ENCODE assay signal across 6 cellular contexts in the genomic region with DNA sequence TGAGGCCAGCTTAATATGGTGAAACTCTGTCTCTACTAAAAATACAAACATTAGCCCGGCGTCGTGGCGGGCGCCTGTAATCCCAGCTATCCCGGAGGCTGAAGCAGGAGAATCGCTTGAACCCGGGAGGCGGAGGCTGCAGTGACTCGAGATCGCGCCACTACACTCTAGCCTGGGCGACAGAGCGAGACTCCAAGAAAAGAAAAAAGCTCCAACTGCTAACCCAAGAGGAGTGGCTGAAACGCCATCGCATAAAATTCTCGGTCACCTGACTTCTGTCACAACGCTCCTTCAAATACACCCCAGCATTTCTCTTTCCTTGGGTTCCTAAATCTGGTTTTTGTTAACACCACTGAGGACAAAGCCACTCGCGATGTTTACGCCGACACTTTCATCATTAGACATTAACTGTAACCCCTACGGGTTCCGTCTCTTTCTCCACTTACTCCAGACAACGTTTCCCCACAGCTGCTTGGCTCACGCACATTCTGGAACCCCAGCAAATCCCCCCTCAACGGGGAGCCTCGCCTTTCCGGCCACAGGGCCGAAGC. TPM values are rescaled to one million over a fixed set of nuclear protein-coding genes. Genes with fewer than 3 reads are reported as not detected.
A peak's percentile ranks its signal among the peaks of the same experiment; 100 is the strongest.
DNase-seq lines count a peak whose midpoint lies in the region; ATAC-seq and TF ChIP-seq lines count a peak whose summit lies in the region.

No MANE protein-coding gene starts in this region.

- DNase-seq in ACHN (peak; percentile 52), hepatocyte (ENCODE audit: low spot score) (peak; percentile 32), thoracic aorta (ENCODE audit: low spot score) (no peak), foreskin melanocyte (no peak)

- no peak for TF ChIP-seq CTCF in hepatocyte (IDR thresholded peaks at IDR 0.05; ENCODE audit: poor library complexity)
- TF ChIP-seq CTCF in thoracic aorta (IDR thresholded peaks at IDR 0.05): no peak

- no peaks in the 10 kb centered on the region for H3K9me2 ChIP-seq in hepatocyte (replicated peaks; ENCODE audit: insufficient read depth)

- WGBS in hepatocyte (ENCODE audit: low lambda C conversion rate, missing lambda C conversion rate): under 1% methylated on average over 30 of the region's 30 CpGs

- H3K4me3 ChIP-seq in hepatocyte (peak overlapping the region; percentile 83), thoracic aorta (peak overlapping the region; percentile 79)

- H3K9me3 ChIP-seq in hepatocyte (ENCODE audit: low read depth): no peaks in the 10 kb centered on the region
- H3K9me3 ChIP-seq in thoracic aorta: no peaks in the 10 kb centered on the region

- H4K20me1 ChIP-seq in hepatocyte (ENCODE audit: insufficient read depth, poor library complexity, severe bottlenecking): peaks cover 48% of the 10 kb centered on the region

- H3K27ac ChIP-seq in hepatocyte (peak overlapping the region; percentile 100), thoracic aorta (peak overlapping the region; percentile 97 to 100)

- peak; percentile 10 for ATAC-seq in GM21390 (IDR thresholded peaks at IDR 0.05; ENCODE audit: unreplicated experiment)
- peak; percentile 15 for ATAC-seq in SK-N-SH treated with all-trans-retinoic acid at 6 μM for 48 hours
- no peak for ATAC-seq in thoracic aorta (ENCODE audit: insufficient number of reproducible peaks, low FRiP score, low read depth)

- H3K27me3 ChIP-seq in hepatocyte (no peaks in the 10 kb centered on the region), thoracic aorta (replicated peaks; ENCODE audit: insufficient read depth) (no peaks in the 10 kb centered on the region)

- peak overlapping the region; percentile 48 for H2AFZ ChIP-seq in hepatocyte

- peak overlapping the region; percentile 90 for H3K4me2 ChIP-seq in hepatocyte

- H3K36me3 ChIP-seq in hepatocyte (replicated peaks; ENCODE audit: insufficient read depth, low read depth) (peaks cover 9% of the 10 kb centered on the region), thoracic aorta (peaks cover 8% of the 10 kb centered on the region)

- in situ Hi-C loops in ACHN (cut with HindIII; ENCODE audit: low pct_ligation_motif_present, low pct_unique_long_range_greater_than_20kb, low sequenced_read_pairs): no loop called here

- H3K4me1 ChIP-seq in hepatocyte (ENCODE audit: insufficient read depth) (peaks cover 7% of the 10 kb centered on the region), thoracic aorta (ENCODE audit: control insufficient read depth in 1 of 2, low read depth in 2 of 2) (peaks cover 25 to 45% of the 10 kb centered on the region in 2 donors)

- H3K79me2 ChIP-seq in hepatocyte: peaks cover 56% of the 10 kb centered on the region

TF ChIP-seq in SK-N-SH treated with all-trans-retinoic acid at 6 μM for 48 hours, 23 proteins besides CTCF, POLR2A, EP300 and RAD21:
- TF ChIP-seq, protein P1, sequence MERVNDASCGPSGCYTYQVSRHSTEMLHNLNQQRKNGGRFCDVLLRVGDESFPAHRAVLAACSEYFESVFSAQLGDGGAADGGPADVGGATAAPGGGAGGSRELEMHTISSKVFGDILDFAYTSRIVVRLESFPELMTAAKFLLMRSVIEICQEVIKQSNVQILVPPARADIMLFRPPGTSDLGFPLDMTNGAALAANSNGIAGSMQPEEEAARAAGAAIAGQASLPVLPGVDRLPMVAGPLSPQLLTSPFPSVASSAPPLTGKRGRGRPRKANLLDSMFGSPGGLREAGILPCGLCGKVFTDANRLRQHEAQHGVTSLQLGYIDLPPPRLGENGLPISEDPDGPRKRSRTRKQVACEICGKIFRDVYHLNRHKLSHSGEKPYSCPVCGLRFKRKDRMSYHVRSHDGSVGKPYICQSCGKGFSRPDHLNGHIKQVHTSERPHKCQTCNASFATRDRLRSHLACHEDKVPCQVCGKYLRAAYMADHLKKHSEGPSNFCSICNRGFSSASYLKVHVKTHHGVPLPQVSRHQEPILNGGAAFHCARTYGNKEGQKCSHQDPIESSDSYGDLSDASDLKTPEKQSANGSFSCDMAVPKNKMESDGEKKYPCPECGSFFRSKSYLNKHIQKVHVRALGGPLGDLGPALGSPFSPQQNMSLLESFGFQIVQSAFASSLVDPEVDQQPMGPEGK (CRISPR knock-in tag; IDR thresholded peaks at IDR 0.05; ENCODE audit: borderline replicate concordance): no peak
- no peak for TF ChIP-seq TOX (CRISPR knock-in tag; IDR thresholded peaks at IDR 0.05; ENCODE audit: borderline replicate concordance)
- TF ChIP-seq, protein P2, sequence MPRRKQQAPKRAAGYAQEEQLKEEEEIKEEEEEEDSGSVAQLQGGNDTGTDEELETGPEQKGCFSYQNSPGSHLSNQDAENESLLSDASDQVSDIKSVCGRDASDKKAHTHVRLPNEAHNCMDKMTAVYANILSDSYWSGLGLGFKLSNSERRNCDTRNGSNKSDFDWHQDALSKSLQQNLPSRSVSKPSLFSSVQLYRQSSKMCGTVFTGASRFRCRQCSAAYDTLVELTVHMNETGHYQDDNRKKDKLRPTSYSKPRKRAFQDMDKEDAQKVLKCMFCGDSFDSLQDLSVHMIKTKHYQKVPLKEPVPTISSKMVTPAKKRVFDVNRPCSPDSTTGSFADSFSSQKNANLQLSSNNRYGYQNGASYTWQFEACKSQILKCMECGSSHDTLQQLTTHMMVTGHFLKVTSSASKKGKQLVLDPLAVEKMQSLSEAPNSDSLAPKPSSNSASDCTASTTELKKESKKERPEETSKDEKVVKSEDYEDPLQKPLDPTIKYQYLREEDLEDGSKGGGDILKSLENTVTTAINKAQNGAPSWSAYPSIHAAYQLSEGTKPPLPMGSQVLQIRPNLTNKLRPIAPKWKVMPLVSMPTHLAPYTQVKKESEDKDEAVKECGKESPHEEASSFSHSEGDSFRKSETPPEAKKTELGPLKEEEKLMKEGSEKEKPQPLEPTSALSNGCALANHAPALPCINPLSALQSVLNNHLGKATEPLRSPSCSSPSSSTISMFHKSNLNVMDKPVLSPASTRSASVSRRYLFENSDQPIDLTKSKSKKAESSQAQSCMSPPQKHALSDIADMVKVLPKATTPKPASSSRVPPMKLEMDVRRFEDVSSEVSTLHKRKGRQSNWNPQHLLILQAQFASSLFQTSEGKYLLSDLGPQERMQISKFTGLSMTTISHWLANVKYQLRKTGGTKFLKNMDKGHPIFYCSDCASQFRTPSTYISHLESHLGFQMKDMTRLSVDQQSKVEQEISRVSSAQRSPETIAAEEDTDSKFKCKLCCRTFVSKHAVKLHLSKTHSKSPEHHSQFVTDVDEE (CRISPR knock-in tag; IDR thresholded peaks at IDR 0.05): no peak
- no peak for TF ChIP-seq ZFP3 (CRISPR knock-in tag; IDR thresholded peaks at IDR 0.05)
- TF ChIP-seq GLIS3 (CRISPR knock-in tag; IDR thresholded peaks at IDR 0.05): no peak
- TF ChIP-seq ESRRG (CRISPR knock-in tag; IDR thresholded peaks at IDR 0.05): no peak
- TF ChIP-seq, protein P3, sequence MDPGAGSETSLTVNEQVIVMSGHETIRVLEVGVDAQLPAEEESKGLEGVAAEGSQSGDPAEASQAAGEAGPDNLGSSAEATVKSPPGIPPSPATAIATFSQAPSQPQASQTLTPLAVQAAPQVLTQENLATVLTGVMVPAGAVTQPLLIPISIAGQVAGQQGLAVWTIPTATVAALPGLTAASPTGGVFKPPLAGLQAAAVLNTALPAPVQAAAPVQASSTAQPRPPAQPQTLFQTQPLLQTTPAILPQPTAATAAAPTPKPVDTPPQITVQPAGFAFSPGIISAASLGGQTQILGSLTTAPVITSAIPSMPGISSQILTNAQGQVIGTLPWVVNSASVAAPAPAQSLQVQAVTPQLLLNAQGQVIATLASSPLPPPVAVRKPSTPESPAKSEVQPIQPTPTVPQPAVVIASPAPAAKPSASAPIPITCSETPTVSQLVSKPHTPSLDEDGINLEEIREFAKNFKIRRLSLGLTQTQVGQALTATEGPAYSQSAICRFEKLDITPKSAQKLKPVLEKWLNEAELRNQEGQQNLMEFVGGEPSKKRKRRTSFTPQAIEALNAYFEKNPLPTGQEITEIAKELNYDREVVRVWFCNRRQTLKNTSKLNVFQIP (CRISPR knock-in tag; IDR thresholded peaks at IDR 0.05; ENCODE audit: borderline replicate concordance, low read depth): no peak
- no peak for TF ChIP-seq TCF4 (CRISPR knock-in tag; IDR thresholded peaks at IDR 0.05; ENCODE audit: borderline replicate concordance)

RNA-seq across cellular contexts. Expression of a gene that starts 0.7 kb away (rescaled TPM):
- total RNA-seq in hepatocyte (82.2 and 98.4 TPM in 2 replicates), thoracic aorta (100 to 1,000 TPM in 1 of 2 donors, 10 to 100 TPM in 1; 99.5 to 194 TPM)
- 51.0 and 61.6 TPM in 2 replicates for polyA plus RNA-seq in hepatocyte

RNA-seq across cellular contexts. Expression of a gene that starts 25.1 kb away (rescaled TPM):
- total RNA-seq in hepatocyte (56.6 and 59.0 TPM in 2 replicates), thoracic aorta (10 to 100 TPM in 1 of 2 donors, 1 to 10 TPM in 1; 8.4 to 25.5 TPM)
- 23.0 and 26.4 TPM in 2 replicates for polyA plus RNA-seq in hepatocyte

RNA-seq across cellular contexts. Expression of a gene that starts 25.4 kb away (rescaled TPM):
- total RNA-seq in hepatocyte (17.3 and 23.7 TPM in 2 replicates), thoracic aorta (10 to 100 TPM; 11.9 to 15.9 TPM)
- polyA plus RNA-seq in hepatocyte: 14.0 and 17.0 TPM in 2 replicates

RNA-seq across cellular contexts. Expression of a gene that starts 52.0 kb away (rescaled TPM):
- total RNA-seq in hepatocyte (208 and 237 TPM in 2 replicates), thoracic aorta (100 to 1,000 TPM; 201 to 252 TPM)
- 133 TPM in 2 replicates for polyA plus RNA-seq in hepatocyte

Comparison
In these comparisons a context has a peak if more than half of its experiments do, and no peak if none do; other contexts are left out.
1. DNase-seq: peak in ACHN (single experiment) and hepatocyte (single experiment); none in thoracic aorta (single experiment) and foreskin melanocyte (single experiment).